In the genomic region with DNA sequence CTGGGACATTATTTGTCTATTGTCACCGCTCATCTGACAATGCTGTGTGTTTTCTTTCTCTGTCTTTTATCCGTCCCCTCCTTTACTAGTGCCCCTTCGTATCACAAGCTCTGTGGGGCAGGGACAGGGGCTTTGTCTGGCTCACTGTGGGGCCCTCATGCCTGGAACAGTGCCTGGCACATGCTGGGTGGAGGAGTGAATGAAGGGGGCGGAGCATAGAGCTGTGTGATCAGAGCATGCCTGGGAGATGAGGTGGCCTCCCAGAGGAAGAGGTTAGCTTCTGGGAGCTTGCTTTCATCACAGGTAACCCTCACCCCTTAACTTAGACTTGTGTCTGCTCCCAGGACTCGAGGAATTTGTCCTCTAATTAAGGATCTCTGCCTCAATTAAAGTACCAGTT, we compare ENCODE assay signal across 16 cellular contexts. TPM values are rescaled to one million over a fixed set of nuclear protein-coding genes. Genes with fewer than 3 reads are reported as not detected.
A peak's percentile ranks its signal among the peaks of the same experiment; 100 is the strongest.
DNase-seq lines count a peak whose midpoint lies in the region; FAIRE-seq and TF ChIP-seq lines count a peak whose summit lies in the region.
"Had no signal": no experiment of that assay in that cellular context is flagged by ENCODE, and none has a peak within 500 bp of the region (broad histone marks: within the 10 kb centered on the region; RNA-seq: fewer than 3 reads in every experiment).

No MANE protein-coding gene starts in this region.

- TF ChIP-seq CTCF in HEK293 (tag by site-specific recombination; IDR thresholded peaks at IDR 0.05) (no peak), astrocyte (IDR thresholded peaks at IDR 0.05; ENCODE audit: insufficient read depth, low read depth, low read length) (no peak), hepatocyte (IDR thresholded peaks at IDR 0.05; ENCODE audit: poor library complexity) (no peak), ascending aorta (IDR thresholded peaks at IDR 0.05) (no peak)

- H3K4me1 ChIP-seq in HEK293 (ENCODE audit: control insufficient read depth, insufficient read depth, low read length) (peaks cover 28% of the 10 kb centered on the region), astrocyte (ENCODE audit: insufficient read depth, low read length) (peaks cover 12% of the 10 kb centered on the region), hepatocyte (ENCODE audit: insufficient read depth) (peaks cover 18% of the 10 kb centered on the region), ascending aorta (no peaks in the 10 kb centered on the region)
- H3K4me1 ChIP-seq: upper lobe of left lung had no signal

- no peak overlapping the region for H3K4me3 ChIP-seq in HEK293 (ENCODE audit: low read depth, low read length)
- H3K4me3 ChIP-seq in astrocyte (ENCODE audit: insufficient read depth, low read depth, low read length), result no peak overlapping the region
- no peak overlapping the region for H3K4me3 ChIP-seq in hepatocyte
- H3K4me3 ChIP-seq in ascending aorta, result no peak overlapping the region
- H3K4me3 ChIP-seq: esophagus muscularis mucosa, upper lobe of left lung had no signal

- H3K79me2 ChIP-seq in astrocyte (ENCODE audit: insufficient read depth, low read length), result peaks cover 83% of the 10 kb centered on the region
- peaks cover 13% of the 10 kb centered on the region for H3K79me2 ChIP-seq in hepatocyte

- DNase-seq in 8988T, result peak; percentile 45
- peak; percentile 63 for DNase-seq in astrocyte (ENCODE audit: low read depth)
- DNase-seq in hepatocyte (ENCODE audit: low spot score), result peak; percentile 46
- DNase-seq in stimulated activated CD4-positive, alpha-beta T cell treated with anti-CD3 and anti-CD28 coated beads, Interleukin-15, amount 100 ng/mL, for 24 hours, result no peak
- no peak for DNase-seq in germinal center (ENCODE audit: low spot score)
- DNase-seq in ascending aorta (ENCODE audit: low spot score in 2 of 2), result no peak
- no peak for DNase-seq in amniotic stem cell (lab: John Stamatoyannopoulos, UW)
- DNase-seq: activated T-cell treated with anti-CD3 and anti-CD28 coated beads, Interleukin-2, amount 50 U/mL, for 48 hours; DMS79; kidney; NCI-H1092 treated with DMSO at 0.1 percent for 48 hours; NCI-H446 treated with DMSO at 0.1 percent for 48 hours; upper lobe of left lung had no signal

- H3K9me3 Mint-ChIP-seq in astrocyte (ENCODE audit: unreplicated experiment), result peaks cover 6% of the 10 kb centered on the region
- H3K9me3 Mint-ChIP-seq: natural killer cell treated with Interleukin-12 subunit alpha and Interleukin-12 subunit beta and Interleukin-15 and Interleukin-18, amount 100 ng/mL, for 72 hours had no signal

- no peaks in the 10 kb centered on the region for H3K9me2 ChIP-seq in hepatocyte (replicated peaks; ENCODE audit: insufficient read depth)

- H3K4me1 Mint-ChIP-seq in astrocyte (ENCODE audit: low read depth, unreplicated experiment), result peaks cover 26% of the 10 kb centered on the region

- CTCF ChIA-PET in HEK293 (lab: Yijun Ruan, JAX), result interaction anchor here (2.0 to 3.1 kb wide), 2 partner anchors 9 to 14 kb away, joined by 6 to 17 read pairs; no protein-coding TSS in a partner anchor

- peak overlapping the region; percentile 64 for H3K27ac Mint-ChIP-seq in astrocyte (ENCODE audit: unreplicated experiment)
- H3K27ac Mint-ChIP-seq: natural killer cell treated with Interleukin-12 subunit alpha and Interleukin-12 subunit beta and Interleukin-15 and Interleukin-18, amount 100 ng/mL, for 72 hours had no signal

- 96% methylated on average over 5 of the region's 5 CpGs for WGBS in hepatocyte (ENCODE audit: low lambda C conversion rate, missing lambda C conversion rate)

- H4K20me1 ChIP-seq in astrocyte (ENCODE audit: insufficient read depth, low read length) (peaks cover 24% of the 10 kb centered on the region), hepatocyte (ENCODE audit: insufficient read depth, poor library complexity, severe bottlenecking) (no peaks in the 10 kb centered on the region)

- POLR2A ChIA-PET in HEK293 (lab: Yijun Ruan, JAX), result no interaction called here

- peak overlapping the region; percentile 17 for H3K4me2 ChIP-seq in astrocyte (ENCODE audit: low read length)
- no peak overlapping the region for H3K4me2 ChIP-seq in hepatocyte

- no peaks in the 10 kb centered on the region for H3K27me3 Mint-ChIP-seq in astrocyte (ENCODE audit: low read depth, unreplicated experiment)

- H3K27ac ChIP-seq in HEK293 (ENCODE audit: extremely low read depth, low read depth, low read length) (no peak overlapping the region), astrocyte (ENCODE audit: low read depth, low read length) (peak overlapping the region; percentile 41), hepatocyte (peak overlapping the region; percentile 33), ascending aorta (no peak overlapping the region)
- H3K27ac ChIP-seq: upper lobe of left lung had no signal

- H3K4me3 Mint-ChIP-seq in astrocyte (ENCODE audit: unreplicated experiment), result peak overlapping the region; percentile 0
- H3K4me3 Mint-ChIP-seq: natural killer cell treated with Interleukin-12 subunit alpha and Interleukin-12 subunit beta and Interleukin-15 and Interleukin-18, amount 100 ng/mL, for 72 hours had no signal

- peaks cover 0 to 20% of the 10 kb centered on the region in 2 experiments; a peak in 2 of 3 replicates for H3K36me3 ChIP-seq in HEK293 (ENCODE audit: control insufficient read depth in 2 of 2, insufficient read depth in 1 of 2, low read length in 2 of 2)
- H3K36me3 ChIP-seq in astrocyte (ENCODE audit: insufficient read depth, low read length), result peaks cover 30% of the 10 kb centered on the region
- no peaks in the 10 kb centered on the region for H3K36me3 ChIP-seq in hepatocyte (replicated peaks; ENCODE audit: insufficient read depth, low read depth)
- H3K36me3 ChIP-seq in ascending aorta, result no peaks in the 10 kb centered on the region
- H3K36me3 ChIP-seq: upper lobe of left lung had no signal

- peaks cover 29% of the 10 kb centered on the region for H3K36me3 Mint-ChIP-seq in astrocyte (ENCODE audit: low read depth, unreplicated experiment)
- H3K36me3 Mint-ChIP-seq: natural killer cell treated with Interleukin-12 subunit alpha and Interleukin-12 subunit beta and Interleukin-15 and Interleukin-18, amount 100 ng/mL, for 72 hours had no signal

- intact Hi-C loops in ascending aorta (cut with DNase I), result no loop called here

- H3K27me3 ChIP-seq in astrocyte (ENCODE audit: insufficient read depth, low read length), result no peaks in the 10 kb centered on the region
- H3K27me3 ChIP-seq in hepatocyte, result no peaks in the 10 kb centered on the region
- no peaks in the 10 kb centered on the region for H3K27me3 ChIP-seq in ascending aorta
- H3K27me3 ChIP-seq: esophagus muscularis mucosa, upper lobe of left lung had no signal

- H3K9me3 ChIP-seq in HEK293 (ENCODE audit: control insufficient read depth, insufficient read depth, low read depth, low read length) (no peaks in the 10 kb centered on the region), astrocyte (ENCODE audit: insufficient read depth, low read depth, low read length) (no peaks in the 10 kb centered on the region), hepatocyte (ENCODE audit: low read depth) (no peaks in the 10 kb centered on the region), ascending aorta (no peaks in the 10 kb centered on the region)
- H3K9me3 ChIP-seq: esophagus muscularis mucosa, upper lobe of left lung had no signal

- peak overlapping the region; percentile 16 for H3K9ac ChIP-seq in astrocyte (ENCODE audit: low read length)

- H2AFZ ChIP-seq in astrocyte (ENCODE audit: low read depth, low read length), result no peak overlapping the region
- H2AFZ ChIP-seq in hepatocyte, result no peak overlapping the region

- no peak for FAIRE-seq in astrocyte (lab: Jason Lieb, UNC)
- FAIRE-seq: kidney had no signal

TF ChIP-seq in HEK293, 187 proteins besides CTCF, POLR2A, EP300 and RAD21 (continues in another document):
- TF ChIP-seq, protein P1, sequence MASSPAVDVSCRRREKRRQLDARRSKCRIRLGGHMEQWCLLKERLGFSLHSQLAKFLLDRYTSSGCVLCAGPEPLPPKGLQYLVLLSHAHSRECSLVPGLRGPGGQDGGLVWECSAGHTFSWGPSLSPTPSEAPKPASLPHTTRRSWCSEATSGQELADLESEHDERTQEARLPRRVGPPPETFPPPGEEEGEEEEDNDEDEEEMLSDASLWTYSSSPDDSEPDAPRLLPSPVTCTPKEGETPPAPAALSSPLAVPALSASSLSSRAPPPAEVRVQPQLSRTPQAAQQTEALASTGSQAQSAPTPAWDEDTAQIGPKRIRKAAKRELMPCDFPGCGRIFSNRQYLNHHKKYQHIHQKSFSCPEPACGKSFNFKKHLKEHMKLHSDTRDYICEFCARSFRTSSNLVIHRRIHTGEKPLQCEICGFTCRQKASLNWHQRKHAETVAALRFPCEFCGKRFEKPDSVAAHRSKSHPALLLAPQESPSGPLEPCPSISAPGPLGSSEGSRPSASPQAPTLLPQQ (tag by site-specific recombination; IDR thresholded peaks at IDR 0.05), result peak; percentile 85
- TF ChIP-seq ZFP69B (tag by site-specific recombination; IDR thresholded peaks at IDR 0.05), result peak; percentile 46; the same call in 1 of the 2 replicates
- no peak for TF ChIP-seq MZF1 (tag by site-specific recombination; IDR thresholded peaks at IDR 0.05; ENCODE audit: borderline replicate concordance)
- TF ChIP-seq KLF7 (tag by site-specific recombination; IDR thresholded peaks at IDR 0.05; ENCODE audit: borderline replicate concordance), result no peak
- TF ChIP-seq ZNF561 (tag by site-specific recombination; IDR thresholded peaks at IDR 0.05; ENCODE audit: borderline replicate concordance), result no peak
- TF ChIP-seq KLF1 (tag by site-specific recombination; IDR thresholded peaks at IDR 0.05), result 0 out of 2 replicates have a peak, but pooled peaks have one; percentile 6
- no peak for TF ChIP-seq ZNF184 (tag by site-specific recombination; IDR thresholded peaks at IDR 0.05)
- peak; percentile 72 for TF ChIP-seq GLIS1 (tag by site-specific recombination; IDR thresholded peaks at IDR 0.05)
- no peak for TF ChIP-seq ZNF157 (tag by site-specific recombination; IDR thresholded peaks at IDR 0.05)
- TF ChIP-seq ZNF155 (tag by site-specific recombination; IDR thresholded peaks at IDR 0.05), result no peak
- TF ChIP-seq ZIC2 (tag by site-specific recombination; IDR thresholded peaks at IDR 0.05), result peak; percentile 43; the same call in 1 of the 2 replicates
- no peak for TF ChIP-seq ZNF37A (tag by site-specific recombination; IDR thresholded peaks at IDR 0.05)
- no peak for TF ChIP-seq SP2 (tag by site-specific recombination; IDR thresholded peaks at IDR 0.05)
- TF ChIP-seq, protein P2, sequence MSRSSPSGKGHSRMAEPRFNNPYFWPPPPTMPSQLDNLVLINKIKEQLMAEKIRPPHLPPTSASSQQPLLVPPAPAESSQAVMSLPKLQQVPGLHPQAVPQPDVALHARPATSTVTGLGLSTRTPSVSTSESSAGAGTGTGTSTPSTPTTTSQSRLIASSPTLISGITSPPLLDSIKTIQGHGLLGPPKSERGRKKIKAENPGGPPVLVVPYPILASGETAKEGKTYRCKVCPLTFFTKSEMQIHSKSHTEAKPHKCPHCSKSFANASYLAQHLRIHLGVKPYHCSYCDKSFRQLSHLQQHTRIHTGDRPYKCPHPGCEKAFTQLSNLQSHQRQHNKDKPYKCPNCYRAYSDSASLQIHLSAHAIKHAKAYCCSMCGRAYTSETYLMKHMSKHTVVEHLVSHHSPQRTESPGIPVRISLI (tag by site-specific recombination; IDR thresholded peaks at IDR 0.05), result no peak

RNA-seq across cellular contexts. Expression of a gene that starts 16.4 kb away (rescaled TPM):
- 48.6 and 59.3 TPM in 2 replicates for total RNA-seq in astrocyte
- total RNA-seq in hepatocyte, result 16.5 and 19.7 TPM in 2 replicates
- polyA plus RNA-seq in hepatocyte, result 10.6 and 13.0 TPM in 2 replicates
- total RNA-seq in ascending aorta, result 105 TPM

Comparison
In these comparisons a context has a peak if more than half of its experiments do, and no peak if none do; other contexts are left out.
1. DNase-seq: peak in 8988T (single experiment), astrocyte (single experiment) and hepatocyte (single experiment); none in stimulated activated CD4-positive, alpha-beta T cell treated with anti-CD3 and anti-CD28 coated beads, Interleukin-15, amount 100 ng/mL, for 24 hours (single experiment), germinal center (single experiment), ascending aorta (0 of 2) and amniotic stem cell (single experiment).
2. H3K27ac ChIP-seq: peak in astrocyte (single experiment) and hepatocyte (single experiment); none in HEK293 (single experiment) and ascending aorta (0 of 2).